Comparison of ENCODE assay signal across 8 cellular contexts in the genomic region with DNA sequence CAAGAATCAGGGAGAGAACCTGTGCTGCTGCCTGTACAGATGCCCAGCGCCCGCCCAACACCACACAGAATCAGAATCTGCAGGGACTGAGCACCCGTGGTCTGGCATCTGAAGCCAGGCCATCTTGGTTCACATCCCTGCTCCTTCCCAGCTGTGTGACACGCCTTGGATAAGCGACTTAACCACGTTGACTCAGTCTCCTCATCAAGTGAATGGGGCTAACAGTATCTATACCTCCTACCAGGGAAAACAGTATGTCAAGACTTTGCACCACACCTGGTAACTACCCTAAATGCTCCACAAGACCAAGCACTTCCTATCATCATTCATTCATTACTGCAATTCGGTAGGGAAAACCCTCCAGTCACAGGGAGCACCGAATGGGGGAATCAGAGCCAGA. TPM values are rescaled to one million over a fixed set of nuclear protein-coding genes. Genes with fewer than 3 reads are reported as not detected.
DNase-seq lines count a peak whose midpoint lies in the region; ATAC-seq, FAIRE-seq and TF ChIP-seq lines count a peak whose summit lies in the region.

No MANE protein-coding gene starts in this region.

- no peak for FAIRE-seq in kidney (lab: Jason Lieb, UNC)

- no peak for DNase-seq in T-helper 2 cell treated with Interferon-gamma antibody and Interleukin-4, amounts not matched to agents 5 μg/mL and 100 μg/mL, for 36 hours (ENCODE audit: low spot score)
- DNase-seq in T-helper 2 cell (no peak), kidney (peak; percentile 37), substantia nigra (lab: John Stamatoyannopoulos, UW) (no peak), NCI-H2171 (lab: John Stamatoyannopoulos, UW) (no peak)
- no peak for DNase-seq in activated naive CD8-positive, alpha-beta T cell treated with anti-CD3 and anti-CD28 coated beads for 36 hours

- H3K27ac Mint-ChIP-seq in T-helper 2 cell treated with Interferon-gamma antibody and Interleukin-4, amounts not matched to agents 5 μg/mL and 100 μg/mL, for 36 hours = peak overlapping the region; percentile 96
- H3K27ac Mint-ChIP-seq in activated naive CD8-positive, alpha-beta T cell treated with anti-CD3 and anti-CD28 coated beads for 36 hours = peak overlapping the region; percentile 96

- no peaks in the 10 kb centered on the region for H3K27me3 Mint-ChIP-seq in T-helper 2 cell treated with Interferon-gamma antibody and Interleukin-4, amounts not matched to agents 5 μg/mL and 100 μg/mL, for 36 hours (ENCODE audit: low read depth)
- no peaks in the 10 kb centered on the region for H3K27me3 Mint-ChIP-seq in activated naive CD8-positive, alpha-beta T cell treated with anti-CD3 and anti-CD28 coated beads for 36 hours

- no peaks in the 10 kb centered on the region for H3K9me3 ChIP-seq in kidney (ENCODE audit: control insufficient read depth in 1 of 2, low read length in 2 of 2)

- peaks cover 15 to 21% of the 10 kb centered on the region in 2 donors for H3K4me1 ChIP-seq in kidney (ENCODE audit: control insufficient read depth in 1 of 2, insufficient read depth in 1 of 2, low read depth in 1 of 2, low read length in 2 of 2)

- TF ChIP-seq CTCF in kidney (IDR thresholded peaks at IDR 0.05; ENCODE audit: borderline replicate concordance, extremely low read depth, insufficient read depth) = no peak

- peak overlapping the region; percentile 7 to 38 for H3K9ac ChIP-seq in kidney (ENCODE audit: low read length in 2 of 2)

- peaks cover 2 to 6% of the 10 kb centered on the region in 2 donors for H3K36me3 ChIP-seq in kidney (ENCODE audit: control insufficient read depth in 1 of 2, insufficient read depth in 2 of 2, low read length in 2 of 2)

- H3K36me3 Mint-ChIP-seq in T-helper 2 cell treated with Interferon-gamma antibody and Interleukin-4, amounts not matched to agents 5 μg/mL and 100 μg/mL, for 36 hours (ENCODE audit: low read depth) = peaks cover 40% of the 10 kb centered on the region
- peaks cover 51% of the 10 kb centered on the region for H3K36me3 Mint-ChIP-seq in activated naive CD8-positive, alpha-beta T cell treated with anti-CD3 and anti-CD28 coated beads for 36 hours

- no peaks in the 10 kb centered on the region for H3K9me3 Mint-ChIP-seq in T-helper 2 cell treated with Interferon-gamma antibody and Interleukin-4, amounts not matched to agents 5 μg/mL and 100 μg/mL, for 36 hours
- H3K9me3 Mint-ChIP-seq in activated naive CD8-positive, alpha-beta T cell treated with anti-CD3 and anti-CD28 coated beads for 36 hours = no peaks in the 10 kb centered on the region

- ATAC-seq in GM21515 (IDR thresholded peaks at IDR 0.05; ENCODE audit: unreplicated experiment) (no peak), GM19455 (IDR thresholded peaks at IDR 0.05; ENCODE audit: unreplicated experiment) (no peak)

- intact Hi-C loops in kidney (cut with DNase I) = no loop called here

- peaks cover 46% of the 10 kb centered on the region for H3K4me1 Mint-ChIP-seq in T-helper 2 cell treated with Interferon-gamma antibody and Interleukin-4, amounts not matched to agents 5 μg/mL and 100 μg/mL, for 36 hours (ENCODE audit: low read depth)
- H3K4me1 Mint-ChIP-seq in activated naive CD8-positive, alpha-beta T cell treated with anti-CD3 and anti-CD28 coated beads for 36 hours = peaks cover 62% of the 10 kb centered on the region

- H3K27ac ChIP-seq in kidney (ENCODE audit: low read depth in 2 of 2, low read length in 2 of 2) = no peak overlapping the region
- H3K27ac ChIP-seq in substantia nigra (ENCODE audit: low read depth, low read length, poor library complexity, severe bottlenecking) = peak overlapping the region; percentile 88

- peak overlapping the region; percentile 68 to 76 for H3K4me3 ChIP-seq in kidney (ENCODE audit: low read length in 2 of 2)

- peak overlapping the region; percentile 99 for H3K4me3 Mint-ChIP-seq in T-helper 2 cell treated with Interferon-gamma antibody and Interleukin-4, amounts not matched to agents 5 μg/mL and 100 μg/mL, for 36 hours
- H3K4me3 Mint-ChIP-seq in activated naive CD8-positive, alpha-beta T cell treated with anti-CD3 and anti-CD28 coated beads for 36 hours = peak overlapping the region; percentile 99

RNA-seq across cellular contexts. Expression of gene RANBP3, which starts 1.2 kb away (rescaled TPM):
- 100 to 1,000 TPM in 1 of 2 experiments, 10 to 100 TPM in 1; 94.0 to 109 TPM for total RNA-seq in activated naive CD8-positive, alpha-beta T cell treated with anti-CD3 and anti-CD28 coated beads for 36 hours
- 69.7 TPM for total RNA-seq in kidney
- 33.7 TPM for polyA plus RNA-seq in kidney (ENCODE audit: insufficient read depth, low read depth, low replicate concordance)
